In the genomic region with DNA sequence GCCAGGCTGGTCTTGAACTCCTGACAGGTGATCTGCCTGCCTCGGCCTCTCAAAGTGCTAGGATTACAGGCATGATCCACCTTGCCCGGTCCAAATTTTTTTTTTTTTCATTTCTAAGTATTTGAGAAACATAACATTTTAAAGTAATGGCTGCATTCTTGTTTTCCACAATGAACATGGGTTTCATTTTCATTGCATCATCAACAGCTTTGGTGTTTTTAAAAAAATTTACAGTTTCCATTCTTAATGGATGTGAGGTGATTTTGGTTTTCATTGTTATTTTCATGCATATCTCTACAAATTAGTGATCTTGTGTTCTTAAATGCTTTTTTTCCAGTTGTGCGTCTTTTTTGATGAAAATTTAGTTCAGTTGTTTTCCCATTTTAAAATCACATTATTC, we compare ENCODE assay signal across 41 cellular contexts.
"Had no signal": no experiment of that assay in that cellular context is flagged by ENCODE, and none has a peak within 500 bp of the region (broad histone marks: within the 10 kb centered on the region; RNA-seq: fewer than 3 reads in every experiment).

No MANE protein-coding gene starts in this region.

- FAIRE-seq: astrocyte, bronchial epithelial cell had no signal

- H3K36me3 ChIP-seq: brain microvascular endothelial cell had no signal

- H3K27me3 ChIP-seq: adrenal gland, ascending aorta, body of pancreas, brain microvascular endothelial cell, breast epithelium, cardiac muscle cell had no signal

- H3K27ac Mint-ChIP-seq: activated naive CD4-positive, alpha-beta T cell treated with anti-CD3 and anti-CD28 coated beads for 36 hours; activated naive CD4-positive, alpha-beta T cell treated with anti-CD3 and anti-CD28 coated beads, Interleukin-2, amount 10 ng/mL, durations not matched to agents 7 days and 5 days; activated naive CD4-positive, alpha-beta T cell treated with anti-CD3 and anti-CD28 coated beads, Interleukin-2, amount 50 U/mL, for 24 hours; activated naive CD4-positive, alpha-beta T cell treated with anti-CD3 and anti-CD28 coated beads, Interleukin-2, amount 50 U/mL, for 72 hours; activated naive CD8-positive, alpha-beta T cell; activated naive CD8-positive, alpha-beta T cell treated with anti-CD3 and anti-CD28 coated beads for 36 hours; activated naive CD8-positive, alpha-beta T cell treated with anti-CD3 and anti-CD28 coated beads, Interleukin-2, amount 10 ng/mL, durations not matched to agents 7 days and 5 days; activated naive CD8-positive, alpha-beta T cell treated with anti-CD3 and anti-CD28 coated beads, Interleukin-2, amount 50 U/mL, for 24 hours; activated T-cell treated with anti-CD3 and anti-CD28 coated beads, Interleukin-2, amount 50 U/mL, for 24 hours; activated T-cell treated with anti-CD3 and anti-CD28 coated beads, Interleukin-2, amount 50 U/mL, for 72 hours; activated T-helper 1 cell treated with anti-CD3 and anti-CD28 coated beads, Interleukin-12 subunit alpha, Interleukin-12 subunit beta, Interleukin-2, Interleukin-4 antibody, amounts not matched to agents 30 ng/mL and 10 ng/mL and 1 ng/mL, durations not matched to agents 14 hours and 24 hours and 36 hours; activated T-helper 17 cell treated with anti-CD3 and anti-CD28 coated beads, Interleukin-2, amount 50 U/mL, for 72 hours; activated T-helper 2 cell treated with anti-CD3 and anti-CD28 coated beads, Interferon-gamma antibody, Interleukin-2, Interleukin-4, amounts not matched to agents 10 μg/mL and 5 μg/mL and 100 μg/mL, durations not matched to agents 14 hours and 24 hours and 36 hours; brain had no signal

- H3K4me1 Mint-ChIP-seq: activated naive CD4-positive, alpha-beta T cell treated with anti-CD3 and anti-CD28 coated beads, Interleukin-2, amount 10 ng/mL, durations not matched to agents 7 days and 5 days; activated naive CD4-positive, alpha-beta T cell treated with anti-CD3 and anti-CD28 coated beads, Interleukin-2, amount 50 U/mL, for 24 hours; activated naive CD8-positive, alpha-beta T cell treated with anti-CD3 and anti-CD28 coated beads for 36 hours; activated naive CD8-positive, alpha-beta T cell treated with anti-CD3 and anti-CD28 coated beads, Interleukin-2, amount 10 ng/mL, durations not matched to agents 7 days and 5 days; activated naive CD8-positive, alpha-beta T cell treated with anti-CD3 and anti-CD28 coated beads, Interleukin-2, amount 50 U/mL, for 24 hours; activated T-helper 17 cell treated with anti-CD3 and anti-CD28 coated beads, Interleukin-2, amount 50 U/mL, for 72 hours; brain; central memory CD8-positive, alpha-beta T cell had no signal

- H3K4me3 ChIP-seq: adrenal gland, ascending aorta, body of pancreas, breast epithelium, cardiac muscle cell had no signal

- DNase-seq: activated effector memory CD4-positive, alpha-beta T cell treated with anti-CD3 and anti-CD28 coated beads, Interleukin-2, amount 50 U/mL, for 16 hours; activated effector memory CD4-positive, alpha-beta T cell treated with Interleukin-2 at 50 U/mL for 16 hours; activated gamma-delta T cell; activated gamma-delta T cell treated with Interleukin-2 at 50 U/mL for 16 hours; activated naive CD4-positive, alpha-beta T cell; activated naive CD4-positive, alpha-beta T cell treated with anti-CD3 and anti-CD28 coated beads for 36 hours; activated naive CD4-positive, alpha-beta T cell treated with anti-CD3 and anti-CD28 coated beads, Interleukin-2, amount 10 ng/mL, durations not matched to agents 7 days and 5 days; activated naive CD4-positive, alpha-beta T cell treated with anti-CD3 and anti-CD28 coated beads, Interleukin-2, amount 50 U/mL, for 16 hours; activated naive CD4-positive, alpha-beta T cell treated with Interleukin-2 at 50 U/mL for 16 hours; activated naive CD8-positive, alpha-beta T cell treated with anti-CD3 and anti-CD28 coated beads for 36 hours; activated naive CD8-positive, alpha-beta T cell treated with anti-CD3 and anti-CD28 coated beads, Interleukin-2, amount 10 ng/mL, durations not matched to agents 7 days and 5 days; activated naive CD8-positive, alpha-beta T cell treated with anti-CD3 and anti-CD28 coated beads, Interleukin-2, amount 50 U/mL, for 24 hours; activated T-cell treated with anti-CD3 and anti-CD28 coated beads for 4 hours; activated T-cell treated with anti-CD3 and anti-CD28 coated beads, Interleukin-2, amount 50 U/mL, for 1 hour; activated T-cell treated with anti-CD3 and anti-CD28 coated beads, Interleukin-2, amount 50 U/mL, for 24 hours; activated T-cell treated with anti-CD3 and anti-CD28 coated beads, Interleukin-2, amount 50 U/mL, for 4 hours; activated T-cell treated with anti-CD3 and anti-CD28 coated beads, Interleukin-2, amount 50 U/mL, for 48 hours; activated T-cell treated with anti-CD3 and anti-CD28 coated beads, Interleukin-2, amount 50 U/mL, for 72 hours; adrenal gland; amniotic stem cell; amygdala; anterior cingulate cortex; aorta; body of pancreas; brain microvascular endothelial cell; caudate nucleus; central memory CD4-positive, alpha-beta T cell; cerebellar nuclear complex had no signal

- ATAC-seq: activated naive CD4-positive, alpha-beta T cell treated with anti-CD3 and anti-CD28 coated beads, Interleukin-2, amount 50 U/mL, for 72 hours; activated naive CD8-positive, alpha-beta T cell treated with anti-CD3 and anti-CD28 coated beads, Interleukin-2, amount 50 U/mL, for 24 hours; activated T-cell treated with anti-CD3 and anti-CD28 coated beads, Interleukin-2, amount 50 U/mL, for 4 hours; activated T-cell treated with anti-CD3 and anti-CD28 coated beads, Interleukin-2, amount 50 U/mL, for 72 hours; activated T-helper 17 cell treated with anti-CD3 and anti-CD28 coated beads, Interleukin-2, amount 50 U/mL, for 72 hours; body of pancreas had no signal

- H3K27ac ChIP-seq: adrenal gland, ascending aorta, body of pancreas, brain microvascular endothelial cell, breast epithelium, cardiac muscle cell had no signal

- H3K4me3 Mint-ChIP-seq: activated naive CD4-positive, alpha-beta T cell treated with anti-CD3 and anti-CD28 coated beads for 36 hours; activated naive CD4-positive, alpha-beta T cell treated with anti-CD3 and anti-CD28 coated beads, Interleukin-2, amount 10 ng/mL, durations not matched to agents 7 days and 5 days; activated naive CD4-positive, alpha-beta T cell treated with anti-CD3 and anti-CD28 coated beads, Interleukin-2, amount 50 U/mL, for 24 hours; activated naive CD8-positive, alpha-beta T cell; activated naive CD8-positive, alpha-beta T cell treated with anti-CD3 and anti-CD28 coated beads for 36 hours; activated naive CD8-positive, alpha-beta T cell treated with anti-CD3 and anti-CD28 coated beads, Interleukin-2, amount 10 ng/mL, durations not matched to agents 7 days and 5 days; activated naive CD8-positive, alpha-beta T cell treated with anti-CD3 and anti-CD28 coated beads, Interleukin-2, amount 50 U/mL, for 24 hours; activated T-cell treated with anti-CD3 and anti-CD28 coated beads, Interleukin-2, amount 50 U/mL, for 24 hours; activated T-cell treated with anti-CD3 and anti-CD28 coated beads, Interleukin-2, amount 50 U/mL, for 4 hours; activated T-cell treated with anti-CD3 and anti-CD28 coated beads, Interleukin-2, amount 50 U/mL, for 72 hours; activated T-helper 1 cell treated with anti-CD3 and anti-CD28 coated beads, Interleukin-12 subunit alpha, Interleukin-12 subunit beta, Interleukin-2, Interleukin-4 antibody, amounts not matched to agents 30 ng/mL and 10 ng/mL and 1 ng/mL, durations not matched to agents 14 hours and 24 hours and 36 hours; activated T-helper 17 cell treated with anti-CD3 and anti-CD28 coated beads, Interleukin-2, amount 50 U/mL, for 72 hours; brain; central memory CD8-positive, alpha-beta T cell had no signal

- H3K4me1 ChIP-seq: adrenal gland, ascending aorta, body of pancreas, breast epithelium had no signal

- H3K27me3 Mint-ChIP-seq: activated naive CD4-positive, alpha-beta T cell treated with anti-CD3 and anti-CD28 coated beads, Interleukin-2, amount 10 ng/mL, durations not matched to agents 7 days and 5 days; activated naive CD4-positive, alpha-beta T cell treated with anti-CD3 and anti-CD28 coated beads, Interleukin-2, amount 50 U/mL, for 24 hours; activated naive CD8-positive, alpha-beta T cell; activated naive CD8-positive, alpha-beta T cell treated with anti-CD3 and anti-CD28 coated beads for 36 hours; activated naive CD8-positive, alpha-beta T cell treated with anti-CD3 and anti-CD28 coated beads, Interleukin-2, amount 10 ng/mL, durations not matched to agents 7 days and 5 days; activated naive CD8-positive, alpha-beta T cell treated with anti-CD3 and anti-CD28 coated beads, Interleukin-2, amount 50 U/mL, for 24 hours; activated T-cell treated with anti-CD3 and anti-CD28 coated beads, Interleukin-2, amount 50 U/mL, for 24 hours; activated T-helper 17 cell treated with anti-CD3 and anti-CD28 coated beads, Interleukin-2, amount 50 U/mL, for 72 hours; brain; central memory CD8-positive, alpha-beta T cell had no signal
